In genomic region chr1:119544165-119544762, GRCh38 we compare ENCODE assay signal across 10 cellular contexts. TPM values are rescaled to one million over a fixed set of nuclear protein-coding genes. Genes with fewer than 3 reads are reported as not detected.
DNase-seq lines count a peak whose midpoint lies in the region; ATAC-seq and TF ChIP-seq lines count a peak whose summit lies in the region.
"Had no signal": no experiment of that assay in that cellular context is flagged by ENCODE, and none has a peak within 500 bp of the region (broad histone marks: within the 10 kb centered on the region; RNA-seq: fewer than 3 reads in every experiment).

No MANE protein-coding gene starts in this region.

- no peaks in the 10 kb centered on the region for H3K27me3 ChIP-seq in left lung

- intact Hi-C loops in left lung (cut with DNase I), result no loop called here

- TF ChIP-seq CTCF in HFFc6 (IDR thresholded peaks at IDR 0.05) (peak; percentile 68), WI38 (IDR thresholded peaks at IDR 0.05; ENCODE audit: low read depth, low read length) (0 out of 2 replicates have a peak, but pooled peaks have one; percentile 14), left lung (IDR thresholded peaks at IDR 0.05) (peak in 1 of 2 donors; percentile 14)

- no peak overlapping the region for H3K27ac ChIP-seq in left lung

- H3K4me3 ChIP-seq in WI38 (ENCODE audit: low read depth, low read length), result no peak overlapping the region
- no peak overlapping the region for H3K4me3 ChIP-seq in left lung

- H3K4me1 ChIP-seq in left lung, result no peaks in the 10 kb centered on the region

- no peaks in the 10 kb centered on the region for H3K4me1 Mint-ChIP-seq in HFFc6 (ENCODE audit: low read depth)

- no peaks in the 10 kb centered on the region for H3K9me3 ChIP-seq in left lung

- peak; percentile 5 for DNase-seq in EL
- no peak for DNase-seq in HFFc6
- no peak for DNase-seq in left lung
- no peak for DNase-seq in middle frontal gyrus (ENCODE audit: extremely low spot score, low spot score)
- no peak for DNase-seq in RKO (ENCODE audit: low spot score)
- no peak for DNase-seq in NCI-H1105 treated with DMSO at 0.1 percent for 48 hours (lab: John Stamatoyannopoulos, UW)
- DNase-seq: cortex of kidney; stimulated activated CD4-positive, alpha-beta T cell treated with anti-CD3 and anti-CD28 coated beads, Interleukin-4, amount 100 ng/mL, for 24 hours had no signal

- no peaks in the 10 kb centered on the region for H3K36me3 ChIP-seq in left lung

- no peak overlapping the region for H3K4me3 Mint-ChIP-seq in HFFc6

- H3K36me3 Mint-ChIP-seq in HFFc6 (ENCODE audit: low read depth), result no peaks in the 10 kb centered on the region

- H3K27ac Mint-ChIP-seq in HFFc6, result no peak overlapping the region

- ATAC-seq in left lung (peak; percentile 35), HG03439 (IDR thresholded peaks at IDR 0.05; ENCODE audit: unreplicated experiment) (no peak)

- H3K27me3 Mint-ChIP-seq in HFFc6 (ENCODE audit: insufficient read depth), result peaks cover 23% of the 10 kb centered on the region

- H3K9me3 Mint-ChIP-seq in HFFc6, result no peaks in the 10 kb centered on the region

RNA-seq across cellular contexts. Expression of gene HSD3B1, which starts 37.3 kb away (rescaled TPM):
- not detected for total RNA-seq in HFFc6 (2021; fragmentation: NEBNext Ultra II Directional; extraction: Animal tissue kit (Norgen Biotek cat#: 25700))
- total RNA-seq in left lung, result not detected
